Comparison of ENCODE assay signal across 16 cellular contexts in genomic region chr14:68691031-68691864, GRCh38.
DNase-seq lines count a peak whose midpoint lies in the region; ATAC-seq, FAIRE-seq and TF ChIP-seq lines count a peak whose summit lies in the region.
"Had no signal": no experiment of that assay in that cellular context is flagged by ENCODE, and none has a peak within 500 bp of the region (broad histone marks: within the 10 kb centered on the region; RNA-seq: fewer than 3 reads in every experiment).

No MANE protein-coding gene starts in this region.

- no peak overlapping the region for H2AFZ ChIP-seq in K562 (ENCODE audit: low read depth, low read length)
- peak overlapping the region; percentile 18 for H2AFZ ChIP-seq in mesenchymal stem cell (ENCODE audit: low read depth, low read length)

- H3K4ac ChIP-seq in mesenchymal stem cell (ENCODE audit: low read depth in 1 of 2, low read length in 2 of 2), result peak overlapping the region in 1 of 2 experiments; percentile 47

- FAIRE-seq in K562 (lab: Jason Lieb, UNC), result no peak

- peak overlapping the region; percentile 26 for H2AK5ac ChIP-seq in mesenchymal stem cell (ENCODE audit: low read length, severe bottlenecking)

- H4K20me1 ChIP-seq in K562 (replicated peaks; ENCODE audit: control insufficient read depth, insufficient read depth, low read length), result no peaks in the 10 kb centered on the region

- no peak overlapping the region for H3K4me3 ChIP-seq in HUES48 (ENCODE audit: low read depth, low read length)
- no peak overlapping the region for H3K4me3 ChIP-seq in K562
- peak overlapping the region in 1 of 2 experiments; percentile 15 for H3K4me3 ChIP-seq in mesenchymal stem cell (ENCODE audit: insufficient read depth in 1 of 2, low read depth in 1 of 2, low read length in 2 of 2)
- H3K4me3 ChIP-seq in coronary artery, result no peak overlapping the region
- H3K4me3 ChIP-seq: cardiac muscle cell had no signal

- no peak overlapping the region for H3K14ac ChIP-seq in mesenchymal stem cell (ENCODE audit: low read length in 2 of 2)

- no peaks in the 10 kb centered on the region for H3K79me1 ChIP-seq in mesenchymal stem cell (replicated peaks; ENCODE audit: low read length, poor library complexity, severe bottlenecking)

- peak overlapping the region; percentile 66 for H2BK15ac ChIP-seq in mesenchymal stem cell (ENCODE audit: low read depth, poor library complexity, severe bottlenecking)

- peak overlapping the region; percentile 54 for H3K27ac ChIP-seq in HUES48 (ENCODE audit: low read depth, low read length)
- H3K27ac ChIP-seq in K562 (ENCODE audit: extremely low read depth, low read depth, low read length), result no peak overlapping the region
- no peak overlapping the region for H3K27ac ChIP-seq in mesenchymal stem cell (ENCODE audit: low read length, poor library complexity, severe bottlenecking)
- H3K27ac ChIP-seq in coronary artery, result no peak overlapping the region
- H3K27ac ChIP-seq: cardiac muscle cell had no signal

- peaks cover 85% of the 10 kb centered on the region for H3K4me1 Mint-ChIP-seq in stimulated activated memory B cell treated with anti-CD40 and anti-IgM and Interleukin-4, amounts not matched to agents 10 μg/mL and 1 μg/mL and 100 μg/mL, for 72 hours

- H3K23ac ChIP-seq in mesenchymal stem cell (ENCODE audit: low read length in 2 of 2), result no peak overlapping the region

- no peak overlapping the region for H2BK5ac ChIP-seq in mesenchymal stem cell (ENCODE audit: low read depth, low read length, poor library complexity, severe bottlenecking)

- no peak for TF ChIP-seq EP300 in K562 (IDR thresholded peaks at IDR 0.05; ENCODE audit: low read length)

- H3K27me3 Mint-ChIP-seq in stimulated activated memory B cell treated with anti-CD40 and anti-IgM and Interleukin-4, amounts not matched to agents 10 μg/mL and 1 μg/mL and 100 μg/mL, for 72 hours, result no peaks in the 10 kb centered on the region
- H3K27me3 Mint-ChIP-seq: CD4-positive, alpha-beta memory T cell had no signal

- H3K9me1 ChIP-seq in K562 (ENCODE audit: control insufficient read depth, insufficient read depth, low read length), result no peaks in the 10 kb centered on the region

- H3K27me3 ChIP-seq in HUES48 (ENCODE audit: control insufficient read depth, insufficient read depth, low read length) (no peaks in the 10 kb centered on the region), K562 (ENCODE audit: control insufficient read depth in 2 of 2, insufficient read depth in 2 of 2, low read length in 2 of 2) (peaks cover 0 to 14% of the 10 kb centered on the region in 2 experiments; a peak in 1 of 5 replicates), mesenchymal stem cell (ENCODE audit: control insufficient read depth in 1 of 2, insufficient read depth in 1 of 2, low read length in 2 of 2) (no peaks in the 10 kb centered on the region)
- H3K27me3 ChIP-seq: cardiac muscle cell had no signal

- H2BK120ac ChIP-seq in mesenchymal stem cell (ENCODE audit: low read depth, low read length), result peak overlapping the region; percentile 29

- no peak for TF ChIP-seq RAD21 in K562 (CRISPR knock-in tag; conservative IDR thresholded peaks at IDR 0.05 in 1 of 2, IDR thresholded peaks at IDR 0.05 in 1 of 2)

- no peaks in the 10 kb centered on the region for H3K79me2 ChIP-seq in K562 (ENCODE audit: control insufficient read depth, insufficient read depth, low read length)

- peak overlapping the region; percentile 64 for H3K27ac Mint-ChIP-seq in stimulated activated memory B cell treated with anti-CD40 and anti-IgM and Interleukin-4, amounts not matched to agents 10 μg/mL and 1 μg/mL and 100 μg/mL, for 72 hours
- H3K27ac Mint-ChIP-seq: stimulated activated naive CD8-positive, alpha-beta T cell treated with anti-CD3 and anti-CD28 coated beads, Interleukin-15, amount 100 ng/mL, for 72 hours had no signal

- no peak overlapping the region for H4K8ac ChIP-seq in mesenchymal stem cell (ENCODE audit: low read length)

- 18% methylated on average over 17 of the region's 26 CpGs for WGBS in K562 (ENCODE audit: insufficient coverage, low coverage, missing lambda C conversion rate)
- 71% methylated on average over 26 of the region's 26 CpGs for WGBS in mesenchymal stem cell

- H3K9ac ChIP-seq in HUES48 (ENCODE audit: low read depth, low read length) (no peak overlapping the region), K562 (ENCODE audit: insufficient read depth in 1 of 2, low read depth in 2 of 2, low read length in 2 of 2) (no peak overlapping the region), mesenchymal stem cell (ENCODE audit: low read length) (no peak overlapping the region)

- POLR2A ChIA-PET in K562 (lab: Yijun Ruan, JAX), result no interaction called here

- CTCF ChIA-PET in K562 (lab: Yijun Ruan, JAX; ENCODE audit: low intra/inter-chr PET ratio), result no interaction called here

- TF ChIP-seq CTCF in K562 (IDR thresholded peaks at IDR 0.05 in 2 of 3, conservative IDR thresholded peaks at IDR 0.05 in 1 of 3; ENCODE audit: insufficient read depth in 2 of 3, low read depth in 1 of 3, low read length in 3 of 3) (no peak), coronary artery (IDR thresholded peaks at IDR 0.05) (no peak)

- in situ Hi-C loops in K562 (cut with MboI), result no loop called here

- no peaks in the 10 kb centered on the region for H3K36me3 ChIP-seq in HUES48 (ENCODE audit: control insufficient read depth, insufficient read depth, low read length)
- H3K36me3 ChIP-seq in K562 (ENCODE audit: control insufficient read depth, insufficient read depth, low read length), result no peaks in the 10 kb centered on the region
- no peaks in the 10 kb centered on the region for H3K36me3 ChIP-seq in mesenchymal stem cell (ENCODE audit: control insufficient read depth in 1 of 2, insufficient read depth in 2 of 2, low read depth in 1 of 2, low read length in 2 of 2)
- H3K36me3 ChIP-seq: cardiac muscle cell had no signal

- H3K4me2 ChIP-seq in K562 (ENCODE audit: insufficient read depth, low read length) (no peak overlapping the region), mesenchymal stem cell (ENCODE audit: low read length, poor library complexity, severe bottlenecking) (no peak overlapping the region)

- BruUV-seq in K562 (replicated peaks; lab: Mats Ljungman, UMichigan), result no TSS peak

- TF ChIP-seq POLR2A in K562 (conservative IDR thresholded peaks at IDR 0.05), result no peak

- no peaks in the 10 kb centered on the region for H3K9me3 Mint-ChIP-seq in stimulated activated memory B cell treated with anti-CD40 and anti-IgM and Interleukin-4, amounts not matched to agents 10 μg/mL and 1 μg/mL and 100 μg/mL, for 72 hours
- H3K9me3 Mint-ChIP-seq: stimulated activated naive CD8-positive, alpha-beta T cell treated with anti-CD3 and anti-CD28 coated beads, Interleukin-15, amount 100 ng/mL, for 72 hours had no signal

- peak overlapping the region; percentile 65 to 77 for H3K18ac ChIP-seq in mesenchymal stem cell (ENCODE audit: low read depth in 1 of 2, low read length in 2 of 2)

- peaks cover 15% of the 10 kb centered on the region for H3K4me1 ChIP-seq in HUES48 (ENCODE audit: control insufficient read depth, insufficient read depth, low read length)
- H3K4me1 ChIP-seq in K562 (replicated peaks in 1 of 2; ENCODE audit: control insufficient read depth in 2 of 2, insufficient read depth in 2 of 2, low read length in 2 of 2), result no peaks in the 10 kb centered on the region
- peaks cover 46% of the 10 kb centered on the region for H3K4me1 ChIP-seq in mesenchymal stem cell (ENCODE audit: control insufficient read depth, insufficient read depth, low read depth, low read length)

- H4K91ac ChIP-seq in mesenchymal stem cell (ENCODE audit: low read length), result peak overlapping the region; percentile 14

- peak overlapping the region; percentile 69 to 96 for H2BK12ac ChIP-seq in mesenchymal stem cell (ENCODE audit: low read length in 2 of 2)

- no peak for ATAC-seq in K562
- ATAC-seq in stimulated activated memory B cell treated with anti-CD40 and anti-IgM and Interleukin-4, amounts not matched to agents 10 μg/mL and 1 μg/mL and 100 μg/mL, for 72 hours, result no peak
- no peak for ATAC-seq in HG02938 (IDR thresholded peaks at IDR 0.05; ENCODE audit: unreplicated experiment)
- ATAC-seq: Panc1; stimulated activated naive CD8-positive, alpha-beta T cell treated with anti-CD3 and anti-CD28 coated beads, Interleukin-15, amount 100 ng/mL, for 72 hours had no signal

- DNase-seq in K562 (ENCODE audit: extremely low read depth in 1 of 4, low spot score in 3 of 4), result peak in 2 of 4 experiments; percentile 37 to 39
- DNase-seq in mesenchymal stem cell, result no peak
- no peak for DNase-seq in coronary artery (ENCODE audit: low spot score)
- DNase-seq in NCI-H2081 treated with DMSO at 0.1 percent for 48 hours (lab: John Stamatoyannopoulos, UW), result no peak
- no peak for DNase-seq in GF-D8 (lab: John Stamatoyannopoulos, UW)
- DNase-seq: activated gamma-delta T cell treated with Interleukin-2 at 50 U/mL for 16 hours; CD4-positive, alpha-beta memory T cell; mesendoderm; NCI-H2171 treated with DMSO at 0.1 percent for 48 hours; stimulated activated CD4-positive, alpha-beta T cell treated with anti-CD3 and anti-CD28 coated beads, Interleukin-4, amount 100 ng/mL, for 1 hour; stimulated activated naive CD8-positive, alpha-beta T cell treated with anti-CD3 and anti-CD28 coated beads, Interleukin-15, amount 100 ng/mL, for 72 hours had no signal

- no peaks in the 10 kb centered on the region for H3K36me3 Mint-ChIP-seq in stimulated activated memory B cell treated with anti-CD40 and anti-IgM and Interleukin-4, amounts not matched to agents 10 μg/mL and 1 μg/mL and 100 μg/mL, for 72 hours
- H3K36me3 Mint-ChIP-seq: CD4-positive, alpha-beta memory T cell had no signal

- no peak overlapping the region for H3K4me3 Mint-ChIP-seq in stimulated activated memory B cell treated with anti-CD40 and anti-IgM and Interleukin-4, amounts not matched to agents 10 μg/mL and 1 μg/mL and 100 μg/mL, for 72 hours
- H3K4me3 Mint-ChIP-seq: CD4-positive, alpha-beta memory T cell; stimulated activated naive CD8-positive, alpha-beta T cell treated with anti-CD3 and anti-CD28 coated beads, Interleukin-15, amount 100 ng/mL, for 72 hours had no signal

- H3K9me3 ChIP-seq in HUES48 (ENCODE audit: control insufficient read depth, insufficient read depth, low read length) (no peaks in the 10 kb centered on the region), K562 (replicated peaks; ENCODE audit: control insufficient read depth, insufficient read depth, low read depth, low read length) (no peaks in the 10 kb centered on the region), mesenchymal stem cell (ENCODE audit: control insufficient read depth, low read length) (peaks cover 2% of the 10 kb centered on the region)

- intact Hi-C loops in K562 (cut with micrococcal nuclease), result no loop called here

TF ChIP-seq in K562, 482 proteins besides CTCF, POLR2A, EP300 and RAD21 (continues in another document):
- TF ChIP-seq HCFC1 (IDR thresholded peaks at IDR 0.05; ENCODE audit: low read depth, low read length) (no peak), RBM15 (IDR thresholded peaks at IDR 0.05; ENCODE audit: insufficient read depth, low read length) (no peak), BRD9 (IDR thresholded peaks at IDR 0.05; ENCODE audit: low read depth, partially characterized antibody) (no peak), EGR1 (conservative IDR thresholded peaks at IDR 0.05) (no peak), NFE2L1 (tag; IDR thresholded peaks at IDR 0.05; ENCODE audit: borderline replicate concordance, low read depth) (no peak)
